Comparison of ENCODE assay signal across 8 cellular contexts in genomic region chr20:63215101-63216040, GRCh38. TPM values are rescaled to one million over a fixed set of nuclear protein-coding genes. Genes with fewer than 3 reads are reported as not detected.
A peak's percentile ranks its signal among the peaks of the same experiment; 100 is the strongest.
DNase-seq lines count a peak whose midpoint lies in the region; ATAC-seq and TF ChIP-seq lines count a peak whose summit lies in the region.

No MANE protein-coding gene starts in this region.

- ATAC-seq in GM21528 (IDR thresholded peaks at IDR 0.05; ENCODE audit: low FRiP score, unreplicated experiment) = peak; percentile 10
- ATAC-seq in WTC11 = peak; percentile 23
- ATAC-seq in omental fat pad (ENCODE audit: low FRiP score) = peak; percentile 11

- peak overlapping the region; percentile 93 for H3K27ac Mint-ChIP-seq in WTC11

- peak overlapping the region; percentile 86 for H3K4me3 ChIP-seq in fibroblast of pulmonary artery (replicated peaks; ENCODE audit: low read depth, low read length)

- peaks cover 45% of the 10 kb centered on the region for H3K36me3 ChIP-seq in KOPT-K1 (ENCODE audit: insufficient read depth, low read length)

- H3K4me1 Mint-ChIP-seq in WTC11 = peaks cover 28% of the 10 kb centered on the region

- CTCF ChIA-PET in WTC11 (lab: Charles Lee) = interaction anchor here (0.6 to 2.7 kb wide), 16 partner anchors 9 to 570 kb away, joined by 3 to 36 read pairs (median 4); partner anchors contain the start of gene BIRC7

- peak overlapping the region; percentile 96 for H3K4me3 Mint-ChIP-seq in WTC11

- peak overlapping the region; percentile 86 for H3K27ac ChIP-seq in KOPT-K1 (ENCODE audit: low read depth, low read length, poor library complexity, severe bottlenecking)

- peaks cover under 1% of the 10 kb centered on the region; the same call in 1 of the 2 replicates for H3K27me3 Mint-ChIP-seq in WTC11 (ENCODE audit: low read depth)

- POLR2A ChIA-PET in WTC11 (lab: Charles Lee) = interaction anchor here (0.6 to 1.0 kb wide), 3 partner anchors 8 to 39 kb away, joined by 3 read pairs; no protein-coding TSS in a partner anchor

- TF ChIP-seq CTCF in WTC11 (IDR thresholded peaks at IDR 0.05) (no peak), fibroblast of pulmonary artery (IDR thresholded peaks at IDR 0.05; ENCODE audit: low read length, missing control alignments) (peak; percentile 65), omental fat pad (IDR thresholded peaks at IDR 0.05) (no peak)

- no peaks in the 10 kb centered on the region for H3K9me3 Mint-ChIP-seq in WTC11

- no peaks in the 10 kb centered on the region for H3K9me3 ChIP-seq in KOPT-K1 (ENCODE audit: insufficient read depth, low read length, poor library complexity, severe bottlenecking)

- peaks cover 39% of the 10 kb centered on the region for H3K36me3 Mint-ChIP-seq in WTC11

- DNase-seq in NCI-H1092 treated with DMSO at 0.1 percent for 48 hours (lab: John Stamatoyannopoulos, UW) (peak; percentile 30), NCI-H1092 (lab: John Stamatoyannopoulos, UW) (no peak), WTC11 (ENCODE audit: low spot score) (peak; percentile 56), fibroblast of pulmonary artery (ENCODE audit: low read depth) (peak; percentile 61), omental fat pad (ENCODE audit: low spot score) (no peak), hippocampal formation (lab: John Stamatoyannopoulos, UW) (no peak)

TF ChIP-seq in WTC11, 78 proteins besides CTCF, POLR2A, EP300 and RAD21:
- TF ChIP-seq USF1 (CRISPR knock-in tag; IDR thresholded peaks at IDR 0.05) (no peak), FOXK1 (CRISPR knock-in tag; IDR thresholded peaks at IDR 0.05) (no peak), USF2 (CRISPR knock-in tag; IDR thresholded peaks at IDR 0.05) (peak; percentile 38; the same call in 1 of the 2 replicates)

RNA-seq across cellular contexts. Expression of gene YTHDF1, which starts 0.6 kb away (rescaled TPM):
- total RNA-seq in WTC11 (2021) = 50.2 to 61.3 TPM (median 51.3 TPM) in 3 replicates
- total RNA-seq in omental fat pad = 10 to 100 TPM; 21.2 to 49.6 (median 25.8) TPM

RNA-seq across cellular contexts. Expression of gene BIRC7, which starts 20.3 kb away (rescaled TPM):
- total RNA-seq in WTC11 (2021) (0.17 to 0.23 TPM in 2 of 3 replicates, not detected in the other), omental fat pad (1 to 10 TPM in 1 of 4 donors, under 1 TPM in 1, not detected in 2; 0.48 to 3.0 TPM)

RNA-seq across cellular contexts. Expression of gene NKAIN4, which starts 38.9 kb away (rescaled TPM):
- total RNA-seq in WTC11 (2021) (7.2 to 11.0 TPM (median 9.6 TPM) in 3 replicates), omental fat pad (not detected)

RNA-seq across cellular contexts. Expression of gene ARFGAP1, which starts 57.2 kb away (rescaled TPM):
- total RNA-seq in WTC11 (2021) (115 to 207 TPM (median 121 TPM) in 3 replicates), omental fat pad (10 to 100 TPM; 29.2 to 59.7 (median 41.3) TPM)

Comparison
In these comparisons a context has a peak if more than half of its experiments do, and no peak if none do; other contexts are left out.
1. DNase-seq: peak in NCI-H1092 treated with DMSO at 0.1 percent for 48 hours (single experiment), WTC11 (single experiment) and fibroblast of pulmonary artery (single experiment); none in NCI-H1092 (single experiment), omental fat pad (single experiment) and hippocampal formation (0 of 2).
2. Peak in every context shown above with its lines, with median percentiles within 50 percentile points of each other: ATAC-seq.